9 cellular contexts compared by ENCODE assay signal in the genomic region with DNA sequence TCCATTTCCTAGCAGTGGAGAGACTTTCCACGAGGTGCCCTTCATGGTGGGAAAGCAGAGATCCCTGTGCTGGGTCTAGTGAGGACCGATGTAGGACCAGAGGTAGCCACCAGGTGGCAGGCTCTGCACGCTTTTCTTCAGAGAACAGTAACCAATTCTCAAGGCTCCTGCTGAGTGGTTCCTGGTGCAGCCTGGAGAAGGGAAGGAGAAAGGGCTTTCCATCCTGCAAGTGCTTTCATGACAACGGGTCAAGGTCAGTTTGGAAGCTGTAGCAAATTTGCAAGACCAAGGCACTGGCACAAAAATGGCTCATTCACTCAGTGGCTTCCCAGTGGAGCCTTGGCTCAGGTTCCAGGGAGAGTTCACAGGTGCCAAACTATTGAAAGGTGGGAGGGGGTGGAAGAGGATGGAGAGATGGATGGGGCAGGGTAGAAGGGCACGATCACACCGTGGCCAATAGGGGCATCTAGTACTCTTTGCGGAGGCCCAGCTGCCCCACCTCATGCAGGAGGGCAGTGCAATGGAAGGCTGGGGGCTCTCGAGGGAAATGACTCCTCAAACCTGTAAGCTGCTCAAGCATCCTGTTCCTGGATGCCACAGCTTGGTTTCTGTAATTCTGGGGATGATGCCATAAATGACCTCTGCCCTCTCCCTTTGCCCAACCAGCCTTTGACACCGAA. TPM values are rescaled to one million over a fixed set of nuclear protein-coding genes. Genes with fewer than 3 reads are reported as not detected.
DNase-seq lines count a peak whose midpoint lies in the region; TF ChIP-seq lines count a peak whose summit lies in the region.
"Had no signal": no experiment of that assay in that cellular context is flagged by ENCODE, and none has a peak within 500 bp of the region (broad histone marks: within the 10 kb centered on the region; RNA-seq: fewer than 3 reads in every experiment).

No MANE protein-coding gene starts in this region.

- H3K4me1 ChIP-seq in SJCRH30 (peaks cover 28% of the 10 kb centered on the region), trophoblast cell (ENCODE audit: control insufficient read depth in 1 of 2, insufficient read depth in 2 of 2, low read length in 2 of 2) (no peaks in the 10 kb centered on the region), vagina (no peaks in the 10 kb centered on the region)

- H2AK5ac ChIP-seq in trophoblast cell (ENCODE audit: low read length): no peak overlapping the region

- H3K4me3 ChIP-seq in SJCRH30 (no peak overlapping the region), trophoblast cell (ENCODE audit: low read depth, low read length) (no peak overlapping the region), vagina (no peak overlapping the region)

- no peak overlapping the region for H3K18ac ChIP-seq in trophoblast cell (ENCODE audit: low read length)

- no peaks in the 10 kb centered on the region for H3K79me2 ChIP-seq in trophoblast cell (ENCODE audit: control insufficient read depth, insufficient read depth, low read length, poor library complexity)

- no peak overlapping the region for H4K12ac ChIP-seq in trophoblast cell (ENCODE audit: low read depth, low read length)

- no peak overlapping the region for H2BK12ac ChIP-seq in trophoblast cell (ENCODE audit: low read length)

- no peak overlapping the region for H2BK5ac ChIP-seq in trophoblast cell (ENCODE audit: low read depth, low read length, poor library complexity)

- H2BK120ac ChIP-seq in trophoblast cell (ENCODE audit: insufficient read depth, low read length, poor library complexity): no peak overlapping the region

- H3K27ac ChIP-seq in SJCRH30: peak overlapping the region; percentile 77
- no peak overlapping the region for H3K27ac ChIP-seq in trophoblast cell (ENCODE audit: low read depth, low read length)
- no peak overlapping the region for H3K27ac ChIP-seq in vagina

- no peak overlapping the region for H4K8ac ChIP-seq in trophoblast cell (ENCODE audit: low read depth, low read length)

- peak; percentile 8 for DNase-seq in NK-92 treated with Interleukin-12 subunit alpha and Interleukin-12 subunit beta, amount 100 ng/mL, for 24 hours (lab: John Stamatoyannopoulos, UW)
- DNase-seq in NK-92 (lab: John Stamatoyannopoulos, UW; ENCODE audit: unreplicated experiment) (no peak), KG1 (lab: John Stamatoyannopoulos, UW) (peak; percentile 32), SJCRH30 (peak; percentile 72 to 91), germinal center (ENCODE audit: low spot score) (peak; percentile 72), trophoblast cell (peak; percentile 63 to 81), vagina (ENCODE audit: extremely low spot score in 2 of 2) (no peak)
- DNase-seq in activated gamma-delta T cell treated with anti-CD3 and anti-CD28 coated beads, Interleukin-2, amount 50 U/mL, for 16 hours (ENCODE audit: low read depth): peak; percentile 25

- no peak overlapping the region for H3K4ac ChIP-seq in trophoblast cell (ENCODE audit: low read depth, low read length)

- H3K27me3 ChIP-seq in SJCRH30: no peaks in the 10 kb centered on the region
- H3K27me3 ChIP-seq in trophoblast cell (ENCODE audit: insufficient read depth, low read length): no peaks in the 10 kb centered on the region
- no peaks in the 10 kb centered on the region for H3K27me3 ChIP-seq in vagina

- TF ChIP-seq POLR2A in vagina (IDR thresholded peaks at IDR 0.05): no peak

- no peaks in the 10 kb centered on the region for H3K79me1 ChIP-seq in trophoblast cell (ENCODE audit: low read length)

- no peaks in the 10 kb centered on the region for H3K9me3 ChIP-seq in SJCRH30 (replicated peaks)
- no peaks in the 10 kb centered on the region for H3K9me3 ChIP-seq in trophoblast cell (ENCODE audit: insufficient read depth, low read depth, low read length)
- H3K9me3 ChIP-seq in vagina: no peaks in the 10 kb centered on the region

- TF ChIP-seq CTCF in vagina (IDR thresholded peaks at IDR 0.05): peak; percentile 62 to 76 (median 72)

- intact Hi-C loops in vagina (cut with DNase I): no loop called here

- no CpG with 5 or more reads among the region's 9 CpGs for WGBS in trophoblast cell (ENCODE audit: extremely low coverage, insufficient coverage, insufficient read length)

- no peak overlapping the region for H3K9ac ChIP-seq in trophoblast cell (ENCODE audit: low read length)

- no peak overlapping the region for H3K14ac ChIP-seq in trophoblast cell (ENCODE audit: low read length)

- no peak overlapping the region for H3K4me2 ChIP-seq in trophoblast cell (ENCODE audit: low read length)

- no peak overlapping the region for H4K91ac ChIP-seq in trophoblast cell (ENCODE audit: low read depth, low read length)

- H2AFZ ChIP-seq in trophoblast cell (ENCODE audit: insufficient read depth, low read length, poor library complexity): no peak overlapping the region

- H3K23ac ChIP-seq in trophoblast cell (ENCODE audit: low read length): no peak overlapping the region

- H3K36me3 ChIP-seq in SJCRH30 (no peaks in the 10 kb centered on the region), trophoblast cell (ENCODE audit: control insufficient read depth in 1 of 2, insufficient read depth in 2 of 2, low read length in 2 of 2) (no peaks in the 10 kb centered on the region), vagina (no peaks in the 10 kb centered on the region)

RNA-seq across cellular contexts. Expression of a gene that starts 25.5 kb away (rescaled TPM):
- total RNA-seq in SJCRH30 (2014; rRNA removed; shearing (Covaris generic)): not detected in 2 replicates
- not detected in 2 replicates for polyA plus RNA-seq in trophoblast cell (2013)
- not detected for total RNA-seq in vagina
- total RNA-seq: mononuclear cell had no signal

RNA-seq across cellular contexts. Expression of a gene that starts 33.8 kb away (rescaled TPM):
- total RNA-seq in SJCRH30 (2014; rRNA removed; shearing (Covaris generic)): not detected in 2 replicates
- polyA plus RNA-seq in trophoblast cell (2013): not detected in 2 replicates
- not detected for total RNA-seq in vagina

Comparison
In these comparisons a context has a peak if more than half of its experiments do, and no peak if none do; other contexts are left out.
1. DNase-seq: peak in NK-92 treated with Interleukin-12 subunit alpha and Interleukin-12 subunit beta, amount 100 ng/mL, for 24 hours (single experiment), KG1 (single experiment), SJCRH30 (2 of 2), activated gamma-delta T cell treated with anti-CD3 and anti-CD28 coated beads, Interleukin-2, amount 50 U/mL, for 16 hours (single experiment), germinal center (single experiment) and trophoblast cell (2 of 2); none in NK-92 (single experiment) and vagina (0 of 2).